ENCODE assay signal across 8 cellular contexts in genomic region chr17:29592850-29593545, GRCh38. TPM values are rescaled to one million over a fixed set of nuclear protein-coding genes. Genes with fewer than 3 reads are reported as not detected.
A peak's percentile ranks its signal among the peaks of the same experiment; 100 is the strongest.
DNase-seq lines count a peak whose midpoint lies in the region; ATAC-seq and TF ChIP-seq lines count a peak whose summit lies in the region.

Gene ANKRD13B, plus strand, starts transcription at chr17:29593132. Its CDS starts 490 bp downstream, at chr17:29593622.

- H3K36me3 Mint-ChIP-seq in HFFc6 (ENCODE audit: low read depth) = no peaks in the 10 kb centered on the region

- H3K4me1 Mint-ChIP-seq in HFFc6 (ENCODE audit: low read depth) = peaks cover 43% of the 10 kb centered on the region

- H2AFZ ChIP-seq in PC-9 = peak within 1 kb of the TSS; percentile 77

- H4K20me1 ChIP-seq in PC-9 (ENCODE audit: insufficient read depth) = peaks cover 3% of the 10 kb centered on the region

- no peaks in the 10 kb centered on the region for H3K9me3 Mint-ChIP-seq in HFFc6

- H3K27me3 ChIP-seq in PC-9 (ENCODE audit: insufficient read depth, low read depth) = no peaks in the 10 kb centered on the region
- H3K27me3 ChIP-seq in body of pancreas = no peaks in the 10 kb centered on the region
- no peaks in the 10 kb centered on the region for H3K27me3 ChIP-seq in kidney epithelial cell (ENCODE audit: control insufficient read depth, insufficient read depth, low read length)

- H3F3A ChIP-seq in PC-9 (ENCODE audit: insufficient read depth, low read depth) = peaks cover 30% of the 10 kb centered on the region

- WGBS in body of pancreas, 2 donors = 0 to 1% methylated on average over 9 to 88 of the region's 94 CpGs

- H3K4me1 ChIP-seq in PC-9 (replicated peaks; ENCODE audit: insufficient read depth) = peaks cover 38% of the 10 kb centered on the region
- peaks cover 52% of the 10 kb centered on the region for H3K4me1 ChIP-seq in body of pancreas

- H3K4me3 ChIP-seq in PC-9 (peak within 1 kb of the TSS; percentile 72), body of pancreas (peak within 1 kb of the TSS; percentile 15 to 32), kidney epithelial cell (ENCODE audit: low read depth, low read length) (peak within 1 kb of the TSS; percentile 39)

- peak within 1 kb of the TSS; percentile 91 for H3K4me2 ChIP-seq in PC-9

- no TSS peak for BruUV-seq in PC-9 (replicated peaks; lab: Mats Ljungman, UMichigan)

- H3K27ac Mint-ChIP-seq in HFFc6 = no peak within 1 kb of the TSS

- H3K36me3 ChIP-seq in PC-9 (ENCODE audit: low read depth) = no peaks in the 10 kb centered on the region
- H3K36me3 ChIP-seq in body of pancreas (replicated peaks in 1 of 2; ENCODE audit: insufficient read depth in 1 of 2, low read depth in 2 of 2) = no peaks in the 10 kb centered on the region
- no peaks in the 10 kb centered on the region for H3K36me3 ChIP-seq in kidney epithelial cell (ENCODE audit: control insufficient read depth, insufficient read depth, low read length)

- peak within 1 kb of the TSS; percentile 89 for H3K27ac ChIP-seq in C4-2B
- H3K27ac ChIP-seq in PC-9 = peak within 1 kb of the TSS; percentile 41
- H3K27ac ChIP-seq in body of pancreas = peak within 1 kb of the TSS in 3 of 4 donors; percentile 14 to 71 (median 70)

- POLR2A ChIA-PET in PC-9 (lab: Charles Lee; ENCODE audit: unreplicated experiment) = interaction anchor here (0.6 kb wide), 1 partner anchor 48 kb away, joined by 5 read pairs; no protein-coding TSS in a partner anchor

- H3K27me3 Mint-ChIP-seq in HFFc6 (ENCODE audit: insufficient read depth) = peaks cover 6% of the 10 kb centered on the region; the same call in 1 of the 2 replicates

- no peaks in the 10 kb centered on the region for H3K9me3 ChIP-seq in PC-9 (ENCODE audit: insufficient read depth, low read depth)
- no peaks in the 10 kb centered on the region for H3K9me3 ChIP-seq in body of pancreas

- no peak for ATAC-seq in body of pancreas
- ATAC-seq in HG03354 (IDR thresholded peaks at IDR 0.05; ENCODE audit: poor library complexity, severe bottlenecking, unreplicated experiment) = no peak

- H3K9me2 ChIP-seq in PC-9 (ENCODE audit: insufficient read depth) = no peaks in the 10 kb centered on the region

- H3K79me2 ChIP-seq in PC-9 (ENCODE audit: low read depth) = peaks cover 47% of the 10 kb centered on the region

- TF ChIP-seq CTCF in C4-2B (conservative IDR thresholded peaks at IDR 0.05) = no peak
- no peak for TF ChIP-seq CTCF in HFFc6 (IDR thresholded peaks at IDR 0.05)
- TF ChIP-seq CTCF in PC-9 (conservative IDR thresholded peaks at IDR 0.05) = no peak
- no peak for TF ChIP-seq CTCF in body of pancreas (IDR thresholded peaks at IDR 0.05)
- TF ChIP-seq CTCF in kidney epithelial cell (IDR thresholded peaks at IDR 0.05; ENCODE audit: insufficient read depth, low read length, poor library complexity, severe bottlenecking) = no peak

- intact Hi-C loops in PC-9 (cut with micrococcal nuclease; ENCODE audit: unreplicated experiment) = loop anchor here (5.0 kb wide), 1 partner anchor 194 kb away; no protein-coding TSS in a partner anchor
- intact Hi-C loops in body of pancreas (cut with DNase I) = no loop called here

- CTCF ChIA-PET in PC-9 (lab: Charles Lee) = interaction anchor here (0.7 to 1.5 kb wide), 3 partner anchors 24 to 223 kb away, joined by 3 to 5 read pairs (median 3); no protein-coding TSS in a partner anchor

- no peak for TF ChIP-seq POLR2A in body of pancreas (IDR thresholded peaks at IDR 0.05)

- H3K4me3 Mint-ChIP-seq in HFFc6 = peak within 1 kb of the TSS; percentile 80

- DNase-seq in HFFc6 (no peak), PC-9 (peak; percentile 8 to 45), body of pancreas (peak in 2 of 4 donors; percentile 43 to 56), kidney epithelial cell (ENCODE audit: low read depth) (no peak)
- peak; percentile 59 to 70 for DNase-seq in stimulated activated CD4-positive, alpha-beta T cell treated with anti-CD3 and anti-CD28 coated beads, Interleukin-2, amount 100 ng/mL, for 24 hours
- DNase-seq in effector CD8-positive, alpha-beta T cell (lab: John Stamatoyannopoulos, UW) = no peak

RNA-seq across cellular contexts. Expression of gene ANKRD13B, which starts in this region (rescaled TPM):
- 1 to 10 TPM; 1.9 to 4.3 (median 3.0) TPM for total RNA-seq in HFFc6 (2021; fragmentation: NEBNext Ultra II Directional; extraction: Animal tissue kit (Norgen Biotek cat#: 25700))
- total RNA-seq in PC-9 (2021) (28.4 and 43.2 TPM in 2 replicates), body of pancreas (1 to 10 TPM; 4.3 to 8.0 TPM), kidney epithelial cell (13.1 and 13.8 TPM in 2 replicates)

Comparison
In these comparisons a context has a peak if more than half of its experiments do, and no peak if none do; other contexts are left out.
1. DNase-seq: peak in PC-9 (2 of 2) and stimulated activated CD4-positive, alpha-beta T cell treated with anti-CD3 and anti-CD28 coated beads, Interleukin-2, amount 100 ng/mL, for 24 hours (2 of 2); none in HFFc6 (single experiment), kidney epithelial cell (single experiment) and effector CD8-positive, alpha-beta T cell (single experiment).
2. Peak in every context shown above with its lines, with median percentiles within 50 percentile points of each other: H3K27ac ChIP-seq and H3K4me3 ChIP-seq.